In the genomic region with DNA sequence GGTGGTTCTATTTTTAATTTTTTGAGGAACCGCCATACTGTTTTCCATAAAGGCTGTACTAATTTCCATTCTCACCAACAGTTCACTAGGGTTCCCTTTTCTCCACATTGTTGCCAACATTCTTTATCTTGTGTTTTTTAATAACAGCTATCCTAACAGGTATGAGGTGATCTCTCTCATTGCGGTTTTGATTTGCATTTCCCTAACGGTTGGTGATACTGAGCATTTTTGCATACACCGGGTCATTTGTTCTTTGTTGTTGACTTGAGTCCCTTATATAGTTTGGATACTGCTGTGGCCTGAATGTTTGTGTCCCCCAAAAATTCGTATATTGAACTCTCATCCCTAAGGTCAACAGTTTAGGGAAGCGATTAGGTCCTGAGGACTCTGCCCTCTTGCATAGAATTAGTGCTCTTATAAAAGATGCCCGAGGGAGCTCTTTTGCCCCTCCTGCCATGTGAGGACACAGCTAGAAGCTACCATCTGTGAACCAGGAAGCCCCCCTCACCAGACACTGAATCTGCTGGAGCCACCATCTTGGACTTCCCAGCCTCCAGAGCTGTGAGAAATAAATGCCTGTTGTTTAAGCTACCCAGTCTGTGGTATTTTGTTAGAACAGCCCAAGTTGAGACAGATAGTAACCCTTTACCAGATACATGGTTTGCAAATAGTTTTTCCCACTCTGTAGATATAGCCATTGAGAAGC, we compare ENCODE assay signal across 2 cellular contexts.
TF ChIP-seq lines count a peak whose summit lies in the region.

No MANE protein-coding gene starts in this region.

TF ChIP-seq in GM12891, 5 proteins besides CTCF, POLR2A, EP300 and RAD21:
- TF ChIP-seq POU2F2 (IDR thresholded peaks at IDR 0.05; ENCODE audit: low read depth, low read length) (0 out of 2 replicates have a peak, but pooled peaks have one; percentile 48), POLR2AphosphoS5 (IDR thresholded peaks at IDR 0.05; ENCODE audit: low read depth, low read length) (no peak), SPI1 (IDR thresholded peaks at IDR 0.05; ENCODE audit: low read depth, low read length) (no peak), PAX5 (IDR thresholded peaks at IDR 0.05; ENCODE audit: insufficient read depth, low read length, severe bottlenecking) (no peak), TAF1 (IDR thresholded peaks at IDR 0.05; ENCODE audit: low read depth, low read length) (no peak)
TF ChIP-seq in GM12891: peak in this region for 1.

TF ChIP-seq in GM12878, 131 proteins besides CTCF, POLR2A, EP300 and RAD21:
- TF ChIP-seq ATF7 (IDR thresholded peaks at IDR 0.05; ENCODE audit: low read depth), result peak; percentile 45; the same call in 1 of the 2 replicates
- no peak for TF ChIP-seq ZNF217 (IDR thresholded peaks at IDR 0.05)
- no peak for TF ChIP-seq SPI1 (IDR thresholded peaks at IDR 0.05; ENCODE audit: borderline replicate concordance, insufficient read depth, low read depth, low read length)
- 0 out of 2 replicates have a peak, but pooled peaks have one; percentile 43 for TF ChIP-seq MYB (IDR thresholded peaks at IDR 0.05; ENCODE audit: borderline replicate concordance, low read depth, low read length)
- peak; percentile 79; the same call in 2 of the 3 replicates for TF ChIP-seq POU2F2 (IDR thresholded peaks at IDR 0.05; ENCODE audit: borderline replicate concordance, low read depth, low read length)
- TF ChIP-seq, protein P1, sequence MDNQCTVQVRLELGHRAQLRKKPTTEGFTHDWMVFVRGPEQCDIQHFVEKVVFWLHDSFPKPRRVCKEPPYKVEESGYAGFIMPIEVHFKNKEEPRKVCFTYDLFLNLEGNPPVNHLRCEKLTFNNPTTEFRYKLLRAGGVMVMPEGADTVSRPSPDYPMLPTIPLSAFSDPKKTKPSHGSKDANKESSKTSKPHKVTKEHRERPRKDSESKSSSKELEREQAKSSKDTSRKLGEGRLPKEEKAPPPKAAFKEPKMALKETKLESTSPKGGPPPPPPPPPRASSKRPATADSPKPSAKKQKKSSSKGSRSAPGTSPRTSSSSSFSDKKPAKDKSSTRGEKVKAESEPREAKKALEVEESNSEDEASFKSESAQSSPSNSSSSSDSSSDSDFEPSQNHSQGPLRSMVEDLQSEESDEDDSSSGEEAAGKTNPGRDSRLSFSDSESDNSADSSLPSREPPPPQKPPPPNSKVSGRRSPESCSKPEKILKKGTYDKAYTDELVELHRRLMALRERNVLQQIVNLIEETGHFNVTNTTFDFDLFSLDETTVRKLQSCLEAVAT (IDR thresholded peaks at IDR 0.05), result no peak
- peak; percentile 74 for TF ChIP-seq RUNX3 (IDR thresholded peaks at IDR 0.05; ENCODE audit: low read length)
TF ChIP-seq in GM12878: peak in this region for 4.
